ENCODE assay signal across 15 cellular contexts in genomic region chr9:92463387-92463786, GRCh38. TPM values are rescaled to one million over a fixed set of nuclear protein-coding genes. Genes with fewer than 3 reads are reported as not detected.
"Had no signal": no experiment of that assay in that cellular context is flagged by ENCODE, and none has a peak within 500 bp of the region (broad histone marks: within the 10 kb centered on the region; RNA-seq: fewer than 3 reads in every experiment).

No MANE protein-coding gene starts in this region.

- H3K36me3 Mint-ChIP-seq: activated CD8-positive, alpha-beta memory T cell treated with anti-CD3 and anti-CD28 coated beads, Interleukin-2, amount 10 ng/mL, durations not matched to agents 7 days and 5 days; activated naive CD4-positive, alpha-beta T cell treated with anti-CD3 and anti-CD28 coated beads, Interleukin-2, amount 50 U/mL, for 72 hours; naive thymus-derived CD4-positive, alpha-beta T cell had no signal

- ATAC-seq: activated CD8-positive, alpha-beta memory T cell treated with anti-CD3 and anti-CD28 coated beads, Interleukin-2, amount 10 ng/mL, durations not matched to agents 7 days and 5 days; activated naive CD4-positive, alpha-beta T cell treated with anti-CD3 and anti-CD28 coated beads, Interleukin-2, amount 50 U/mL, for 72 hours; naive thymus-derived CD4-positive, alpha-beta T cell had no signal

- H3K27ac ChIP-seq: hepatocyte had no signal

- DNase-seq: activated CD4-positive, alpha-beta T cell treated with anti-CD3 and anti-CD28 coated beads for 1 hour; activated CD4-positive, alpha-beta T cell treated with anti-CD3 and anti-CD28 coated beads, Interleukin-2, amount 50 U/mL, for 48 hours; activated CD8-positive, alpha-beta memory T cell treated with anti-CD3 and anti-CD28 coated beads, Interleukin-2, amount 10 ng/mL, durations not matched to agents 7 days and 5 days; activated effector memory CD4-positive, alpha-beta T cell treated with anti-CD3 and anti-CD28 coated beads, Interleukin-2, amount 50 U/mL, for 16 hours; activated T-cell treated with anti-CD3 and anti-CD28 coated beads, Interleukin-2, amount 50 U/mL, for 24 hours; effector CD8-positive, alpha-beta T cell; midbrain; naive thymus-derived CD4-positive, alpha-beta T cell; stimulated activated CD4-positive, alpha-beta T cell treated with anti-CD3 and anti-CD28 coated beads, Interleukin-2, amount 100 ng/mL, for 48 hours; stimulated activated CD8-positive, alpha-beta memory T cell treated with anti-CD3 and anti-CD28 coated beads, Interleukin-4, amount 100 ng/mL, for 48 hours; T-helper 9 cell had no signal

- H3K9me3 Mint-ChIP-seq: activated naive CD4-positive, alpha-beta T cell treated with anti-CD3 and anti-CD28 coated beads, Interleukin-2, amount 50 U/mL, for 72 hours; activated T-cell treated with anti-CD3 and anti-CD28 coated beads, Interleukin-2, amount 50 U/mL, for 24 hours; naive thymus-derived CD4-positive, alpha-beta T cell; stimulated activated naive CD8-positive, alpha-beta T cell treated with anti-CD3 and anti-CD28 coated beads, Interleukin-15, Interleukin-2, amounts not matched to agents 100 ng/mL and 50 ng/mL, for 24 hours had no signal

- H3K4me1 Mint-ChIP-seq: naive thymus-derived CD4-positive, alpha-beta T cell had no signal

- H3K27me3 ChIP-seq: hepatocyte had no signal

- H3K27ac Mint-ChIP-seq: activated CD8-positive, alpha-beta memory T cell treated with anti-CD3 and anti-CD28 coated beads, Interleukin-2, amount 10 ng/mL, durations not matched to agents 7 days and 5 days; activated naive CD4-positive, alpha-beta T cell treated with anti-CD3 and anti-CD28 coated beads, Interleukin-2, amount 50 U/mL, for 72 hours; activated T-cell treated with anti-CD3 and anti-CD28 coated beads, Interleukin-2, amount 50 U/mL, for 24 hours; naive thymus-derived CD4-positive, alpha-beta T cell; stimulated activated naive CD8-positive, alpha-beta T cell treated with anti-CD3 and anti-CD28 coated beads, Interleukin-15, Interleukin-2, amounts not matched to agents 100 ng/mL and 50 ng/mL, for 24 hours had no signal

- H2AFZ ChIP-seq: hepatocyte had no signal

- H3K79me2 ChIP-seq: hepatocyte had no signal

- H3K27me3 Mint-ChIP-seq: activated CD8-positive, alpha-beta memory T cell treated with anti-CD3 and anti-CD28 coated beads, Interleukin-2, amount 10 ng/mL, durations not matched to agents 7 days and 5 days; activated T-cell treated with anti-CD3 and anti-CD28 coated beads, Interleukin-2, amount 50 U/mL, for 24 hours; naive thymus-derived CD4-positive, alpha-beta T cell; stimulated activated naive CD8-positive, alpha-beta T cell treated with anti-CD3 and anti-CD28 coated beads, Interleukin-15, Interleukin-2, amounts not matched to agents 100 ng/mL and 50 ng/mL, for 24 hours had no signal

- H3K4me3 ChIP-seq: hepatocyte had no signal

- H3K4me3 Mint-ChIP-seq: activated CD8-positive, alpha-beta memory T cell treated with anti-CD3 and anti-CD28 coated beads, Interleukin-2, amount 10 ng/mL, durations not matched to agents 7 days and 5 days; activated T-cell treated with anti-CD3 and anti-CD28 coated beads, Interleukin-2, amount 50 U/mL, for 24 hours; naive thymus-derived CD4-positive, alpha-beta T cell; stimulated activated naive CD8-positive, alpha-beta T cell treated with anti-CD3 and anti-CD28 coated beads, Interleukin-15, Interleukin-2, amounts not matched to agents 100 ng/mL and 50 ng/mL, for 24 hours had no signal

- H3K4me2 ChIP-seq: hepatocyte had no signal

RNA-seq across cellular contexts. Expression of gene ASPN, which starts 18.9 kb away (rescaled TPM):
- total RNA-seq: activated CD8-positive, alpha-beta memory T cell treated with anti-CD3 and anti-CD28 coated beads, Interleukin-2, amount 10 ng/mL, durations not matched to agents 7 days and 5 days; activated naive CD4-positive, alpha-beta T cell treated with anti-CD3 and anti-CD28 coated beads, Interleukin-2, amount 50 U/mL, for 72 hours; bronchial epithelial cell; naive thymus-derived CD4-positive, alpha-beta T cell had no signal
- polyA plus RNA-seq: naive thymus-derived CD4-positive, alpha-beta T cell had no signal

RNA-seq across cellular contexts. Expression of gene OMD, which starts 39.1 kb away (rescaled TPM):
- total RNA-seq: activated CD8-positive, alpha-beta memory T cell treated with anti-CD3 and anti-CD28 coated beads, Interleukin-2, amount 10 ng/mL, durations not matched to agents 7 days and 5 days; activated naive CD4-positive, alpha-beta T cell treated with anti-CD3 and anti-CD28 coated beads, Interleukin-2, amount 50 U/mL, for 72 hours; bronchial epithelial cell; naive thymus-derived CD4-positive, alpha-beta T cell had no signal
- polyA plus RNA-seq: naive thymus-derived CD4-positive, alpha-beta T cell had no signal

RNA-seq across cellular contexts. Expression of gene OGN, which starts 59.0 kb away (rescaled TPM):
- total RNA-seq: activated CD8-positive, alpha-beta memory T cell treated with anti-CD3 and anti-CD28 coated beads, Interleukin-2, amount 10 ng/mL, durations not matched to agents 7 days and 5 days; activated naive CD4-positive, alpha-beta T cell treated with anti-CD3 and anti-CD28 coated beads, Interleukin-2, amount 50 U/mL, for 72 hours; bronchial epithelial cell had no signal
